Comparison of ENCODE assay signal across 9 cellular contexts in the genomic region with DNA sequence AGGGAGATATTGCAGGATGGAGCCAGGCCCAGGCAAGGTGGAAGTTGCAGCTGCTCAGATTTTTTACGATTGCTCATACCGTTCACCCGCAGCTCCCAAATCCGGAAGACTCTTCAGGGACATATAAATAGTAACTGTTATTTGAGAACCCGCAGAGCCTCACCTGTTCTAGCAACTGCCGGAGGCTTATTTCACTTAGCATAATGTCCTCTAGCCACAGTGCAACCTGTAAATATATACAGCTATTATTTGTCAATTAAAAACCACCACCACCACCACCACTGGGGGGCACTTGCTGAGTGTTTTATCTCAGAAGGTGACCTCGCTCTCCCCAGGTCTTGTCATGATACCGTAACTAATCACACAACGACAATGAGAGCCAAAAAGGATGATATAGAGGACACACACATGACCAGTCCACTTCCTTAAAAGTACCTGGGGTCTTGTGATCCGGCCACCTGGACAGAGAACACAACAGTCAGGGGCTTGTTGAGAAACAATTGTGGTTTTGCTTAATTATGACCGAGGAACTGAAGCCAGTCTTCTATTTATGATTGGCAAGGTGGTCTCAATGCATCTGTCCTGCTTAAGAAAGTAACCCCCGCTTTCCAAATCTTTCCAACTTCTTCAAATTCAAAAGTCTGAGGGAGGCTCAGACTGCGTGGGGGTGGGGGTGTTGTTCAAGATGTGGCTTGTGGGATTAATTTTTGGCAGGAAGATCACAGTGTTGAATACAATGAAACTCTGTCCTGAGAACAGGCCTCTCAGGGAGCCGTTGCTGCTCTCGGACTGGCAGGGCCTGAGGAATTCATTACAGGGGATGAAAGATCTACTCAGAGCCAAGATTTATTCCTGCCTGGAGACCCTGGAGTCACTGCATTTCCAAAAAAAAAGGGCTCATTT.
DNase-seq lines count a peak whose midpoint lies in the region; ATAC-seq and TF ChIP-seq lines count a peak whose summit lies in the region.
"Had no signal": no experiment of that assay in that cellular context is flagged by ENCODE, and none has a peak within 500 bp of the region (broad histone marks: within the 10 kb centered on the region; RNA-seq: fewer than 3 reads in every experiment).

No MANE protein-coding gene starts in this region.

- H3K79me1 ChIP-seq in trophoblast cell (ENCODE audit: low read length): no peaks in the 10 kb centered on the region

- H4K20me1 ChIP-seq in DOHH2 (ENCODE audit: control insufficient read depth, insufficient read depth, low read depth, low read length) (no peaks in the 10 kb centered on the region), OCI-LY3 (ENCODE audit: insufficient read depth, low read length) (no peaks in the 10 kb centered on the region)

- H3F3A ChIP-seq in DOHH2 (ENCODE audit: control insufficient read depth, insufficient read depth): peaks cover 7% of the 10 kb centered on the region; the same call in 1 of the 2 replicates

- H3K9me2 ChIP-seq in DOHH2 (replicated peaks; ENCODE audit: control insufficient read depth, low read length): no peaks in the 10 kb centered on the region

- no peaks in the 10 kb centered on the region for H3K79me2 ChIP-seq in DOHH2 (ENCODE audit: control insufficient read depth, low read length)
- H3K79me2 ChIP-seq in OCI-LY3 (ENCODE audit: low read length): no peaks in the 10 kb centered on the region
- H3K79me2 ChIP-seq in trophoblast cell (ENCODE audit: control insufficient read depth, insufficient read depth, low read length, poor library complexity): no peaks in the 10 kb centered on the region

- H3K4me3 Mint-ChIP-seq in activated T-cell treated with anti-CD3 and anti-CD28 coated beads, Interleukin-2, amount 50 U/mL, for 24 hours: no peak overlapping the region
- H3K4me3 Mint-ChIP-seq: activated naive CD4-positive, alpha-beta T cell treated with anti-CD3 and anti-CD28 coated beads, Interleukin-2, amount 50 U/mL, for 24 hours had no signal

- H3K4me3 ChIP-seq in DOHH2 (ENCODE audit: low read length): peak overlapping the region; percentile 53
- H3K4me3 ChIP-seq in OCI-LY3 (ENCODE audit: low read length): no peak overlapping the region
- no peak overlapping the region for H3K4me3 ChIP-seq in trophoblast cell (ENCODE audit: low read depth, low read length)

- H3K4me2 ChIP-seq in DOHH2 (ENCODE audit: low read length) (peak overlapping the region; percentile 73), OCI-LY3 (ENCODE audit: low read length) (peak overlapping the region; percentile 42), trophoblast cell (ENCODE audit: low read length) (no peak overlapping the region)

- H2BK120ac ChIP-seq in trophoblast cell (ENCODE audit: insufficient read depth, low read length, poor library complexity): no peak overlapping the region

- H3K4me1 Mint-ChIP-seq in activated T-cell treated with anti-CD3 and anti-CD28 coated beads, Interleukin-2, amount 50 U/mL, for 24 hours (ENCODE audit: low read depth): peaks cover 2% of the 10 kb centered on the region
- H3K4me1 Mint-ChIP-seq: activated naive CD4-positive, alpha-beta T cell treated with anti-CD3 and anti-CD28 coated beads, Interleukin-2, amount 50 U/mL, for 24 hours had no signal

- H3K14ac ChIP-seq in trophoblast cell (ENCODE audit: low read length): no peak overlapping the region

- no CpG with 5 or more reads among the region's 15 CpGs for WGBS in trophoblast cell (ENCODE audit: extremely low coverage, insufficient coverage, insufficient read length)

- H3K18ac ChIP-seq in trophoblast cell (ENCODE audit: low read length): no peak overlapping the region

- H2AFZ ChIP-seq in OCI-LY3 (ENCODE audit: low read depth, low read length) (no peak overlapping the region), trophoblast cell (ENCODE audit: insufficient read depth, low read length, poor library complexity) (no peak overlapping the region)

- no peak overlapping the region for H2AK5ac ChIP-seq in trophoblast cell (ENCODE audit: low read length)

- peaks cover 6% of the 10 kb centered on the region for H3K9me3 Mint-ChIP-seq in activated T-cell treated with anti-CD3 and anti-CD28 coated beads, Interleukin-2, amount 50 U/mL, for 24 hours
- H3K9me3 Mint-ChIP-seq: activated naive CD4-positive, alpha-beta T cell treated with anti-CD3 and anti-CD28 coated beads, Interleukin-2, amount 50 U/mL, for 24 hours had no signal

- peak; percentile 50 for ATAC-seq in HG03175 (IDR thresholded peaks at IDR 0.05; ENCODE audit: unreplicated experiment)
- ATAC-seq in HG03196 (IDR thresholded peaks at IDR 0.05; ENCODE audit: unreplicated experiment): no peak
- no peak for ATAC-seq in HG02763 (IDR thresholded peaks at IDR 0.05; ENCODE audit: unreplicated experiment)

- no peak overlapping the region for H3K23ac ChIP-seq in trophoblast cell (ENCODE audit: low read length)

- H3K27me3 ChIP-seq in DOHH2 (ENCODE audit: control insufficient read depth, low read length) (no peaks in the 10 kb centered on the region), OCI-LY3 (ENCODE audit: low read depth, low read length) (peaks cover 24% of the 10 kb centered on the region), trophoblast cell (ENCODE audit: insufficient read depth, low read length) (no peaks in the 10 kb centered on the region)

- H3K4me1 ChIP-seq in DOHH2 (ENCODE audit: control insufficient read depth, low read length): peaks cover 43% of the 10 kb centered on the region
- H3K4me1 ChIP-seq in OCI-LY3 (ENCODE audit: low read length): peaks cover 5% of the 10 kb centered on the region
- no peaks in the 10 kb centered on the region for H3K4me1 ChIP-seq in trophoblast cell (ENCODE audit: control insufficient read depth in 1 of 2, insufficient read depth in 2 of 2, low read length in 2 of 2)

- H2BK12ac ChIP-seq in trophoblast cell (ENCODE audit: low read length): no peak overlapping the region

- TF ChIP-seq CTCF in DOHH2 (IDR thresholded peaks at IDR 0.05; ENCODE audit: low read depth, low read length, poor library complexity, severe bottlenecking): peak; percentile 79
- TF ChIP-seq CTCF in OCI-LY3 (IDR thresholded peaks at IDR 0.05; ENCODE audit: low read depth, low read length): peak; percentile 65

- no peak overlapping the region for H2BK5ac ChIP-seq in trophoblast cell (ENCODE audit: low read depth, low read length, poor library complexity)

- no peak overlapping the region for H3K4ac ChIP-seq in trophoblast cell (ENCODE audit: low read depth, low read length)

- H4K8ac ChIP-seq in trophoblast cell (ENCODE audit: low read depth, low read length): no peak overlapping the region

- H3K36me3 ChIP-seq in DOHH2 (ENCODE audit: control insufficient read depth, low read length): no peaks in the 10 kb centered on the region
- H3K36me3 ChIP-seq in OCI-LY3 (replicated peaks; ENCODE audit: low read depth, low read length): peaks cover 7% of the 10 kb centered on the region
- no peaks in the 10 kb centered on the region for H3K36me3 ChIP-seq in trophoblast cell (ENCODE audit: control insufficient read depth in 1 of 2, insufficient read depth in 2 of 2, low read length in 2 of 2)

- H4K91ac ChIP-seq in trophoblast cell (ENCODE audit: low read depth, low read length): no peak overlapping the region

- H3K27ac ChIP-seq in DOHH2 (ENCODE audit: low read depth, low read length) (peak overlapping the region; percentile 82), OCI-LY3 (ENCODE audit: low read length) (no peak overlapping the region), trophoblast cell (ENCODE audit: low read depth, low read length) (no peak overlapping the region)

- DNase-seq in activated T-cell treated with anti-CD3 and anti-CD28 coated beads, Interleukin-2, amount 50 U/mL, for 24 hours: peak; percentile 71
- DNase-seq in fibroblast of peridontal ligament (ENCODE audit: extremely low read depth) (peak; percentile 64), trophoblast cell (peak; percentile 39 to 48)

- peaks cover 10% of the 10 kb centered on the region; the same call in 1 of the 2 replicates for H3K9me3 ChIP-seq in DOHH2 (ENCODE audit: control insufficient read depth, insufficient read depth, low read length)
- H3K9me3 ChIP-seq in OCI-LY3 (ENCODE audit: insufficient read depth, low read length): peaks cover 20% of the 10 kb centered on the region
- H3K9me3 ChIP-seq in trophoblast cell (ENCODE audit: insufficient read depth, low read depth, low read length): no peaks in the 10 kb centered on the region

- H3K36me3 Mint-ChIP-seq in activated T-cell treated with anti-CD3 and anti-CD28 coated beads, Interleukin-2, amount 50 U/mL, for 24 hours (ENCODE audit: low read depth): no peaks in the 10 kb centered on the region
- H3K36me3 Mint-ChIP-seq: activated naive CD4-positive, alpha-beta T cell treated with anti-CD3 and anti-CD28 coated beads, Interleukin-2, amount 50 U/mL, for 24 hours had no signal

- H3K9ac ChIP-seq in OCI-LY3 (ENCODE audit: low read length): no peak overlapping the region
- H3K9ac ChIP-seq in trophoblast cell (ENCODE audit: low read length): no peak overlapping the region

- H4K12ac ChIP-seq in trophoblast cell (ENCODE audit: low read depth, low read length): no peak overlapping the region

- no peak overlapping the region for H3K27ac Mint-ChIP-seq in activated T-cell treated with anti-CD3 and anti-CD28 coated beads, Interleukin-2, amount 50 U/mL, for 24 hours
- H3K27ac Mint-ChIP-seq: activated naive CD4-positive, alpha-beta T cell treated with anti-CD3 and anti-CD28 coated beads, Interleukin-2, amount 50 U/mL, for 24 hours had no signal

- no peaks in the 10 kb centered on the region for H3K27me3 Mint-ChIP-seq in activated T-cell treated with anti-CD3 and anti-CD28 coated beads, Interleukin-2, amount 50 U/mL, for 24 hours
